Comparison of ENCODE assay signal across 30 cellular contexts in genomic region chr9:29730096-29730621, GRCh38.
"Had no signal": no experiment of that assay in that cellular context is flagged by ENCODE, and none has a peak within 500 bp of the region (broad histone marks: within the 10 kb centered on the region; RNA-seq: fewer than 3 reads in every experiment).

No MANE protein-coding gene starts in this region.

- H3K27me3 Mint-ChIP-seq: activated CD4-positive, alpha-beta T cell treated with anti-CD3 and anti-CD28 coated beads, Interleukin-2, amount 10 ng/mL, durations not matched to agents 24 days and 14 days; activated CD8-positive, alpha-beta T cell treated with anti-CD3 and anti-CD28 coated beads for 36 hours; activated naive CD4-positive, alpha-beta T cell treated with anti-CD3 and anti-CD28 coated beads, Interleukin-2, amount 50 U/mL, for 24 hours; activated naive CD8-positive, alpha-beta T cell treated with anti-CD3 and anti-CD28 coated beads, Interleukin-2, amount 10 ng/mL, durations not matched to agents 7 days and 5 days had no signal

- H3K4me3 ChIP-seq: ascending aorta, cardiac muscle cell, K562, PC-9 had no signal

- H3K4me1 Mint-ChIP-seq: activated CD4-positive, alpha-beta T cell treated with anti-CD3 and anti-CD28 coated beads, Interleukin-2, amount 10 ng/mL, durations not matched to agents 24 days and 14 days; activated naive CD4-positive, alpha-beta T cell treated with anti-CD3 and anti-CD28 coated beads, Interleukin-2, amount 50 U/mL, for 24 hours; activated naive CD8-positive, alpha-beta T cell treated with anti-CD3 and anti-CD28 coated beads, Interleukin-2, amount 10 ng/mL, durations not matched to agents 7 days and 5 days had no signal

- H3K27ac Mint-ChIP-seq: activated CD4-positive, alpha-beta T cell treated with anti-CD3 and anti-CD28 coated beads, Interleukin-2, amount 10 ng/mL, durations not matched to agents 24 days and 14 days; activated CD8-positive, alpha-beta T cell treated with anti-CD3 and anti-CD28 coated beads for 36 hours; activated naive CD4-positive, alpha-beta T cell treated with anti-CD3 and anti-CD28 coated beads, Interleukin-2, amount 50 U/mL, for 24 hours; activated naive CD8-positive, alpha-beta T cell treated with anti-CD3 and anti-CD28 coated beads, Interleukin-2, amount 10 ng/mL, durations not matched to agents 7 days and 5 days; activated T-helper 2 cell treated with anti-CD3 and anti-CD28 coated beads, Interferon-gamma antibody, Interleukin-2, Interleukin-4, amounts not matched to agents 10 μg/mL and 5 μg/mL and 100 μg/mL, durations not matched to agents 14 hours and 24 hours and 36 hours had no signal

- H3K4me1 ChIP-seq: ascending aorta had no signal

- H3K4me3 Mint-ChIP-seq: activated CD4-positive, alpha-beta T cell treated with anti-CD3 and anti-CD28 coated beads, Interleukin-2, amount 10 ng/mL, durations not matched to agents 24 days and 14 days; activated CD8-positive, alpha-beta T cell treated with anti-CD3 and anti-CD28 coated beads for 36 hours; activated naive CD4-positive, alpha-beta T cell treated with anti-CD3 and anti-CD28 coated beads, Interleukin-2, amount 50 U/mL, for 24 hours; activated naive CD8-positive, alpha-beta T cell treated with anti-CD3 and anti-CD28 coated beads, Interleukin-2, amount 10 ng/mL, durations not matched to agents 7 days and 5 days had no signal

- DNase-seq: activated CD4-positive, alpha-beta T cell treated with anti-CD3 and anti-CD28 coated beads, Interleukin-2, amount 10 ng/mL, durations not matched to agents 24 days and 14 days; activated CD4-positive, alpha-beta T cell treated with anti-CD3 and anti-CD28 coated beads, Interleukin-2, amount 50 U/mL, for 4 hours; activated CD8-positive, alpha-beta T cell treated with anti-CD3 and anti-CD28 coated beads for 36 hours; activated gamma-delta T cell; activated naive CD4-positive, alpha-beta T cell treated with Interleukin-2 at 50 U/mL for 16 hours; activated naive CD8-positive, alpha-beta T cell treated with anti-CD3 and anti-CD28 coated beads, Interleukin-2, amount 10 ng/mL, durations not matched to agents 7 days and 5 days; activated T-cell treated with anti-CD3 and anti-CD28 coated beads, Interleukin-2, amount 50 U/mL, for 1 hour; amygdala; NCI-H1092 treated with DMSO at 0.1 percent for 48 hours; NCI-H1417; NCI-H146; NCI-H187; NCI-H2029 treated with DMSO at 0.1 percent for 48 hours; NCI-H2107; NCI-H2171; NCI-H510A; NCI-H526; NCI-H748 treated with DMSO at 0.1 percent for 48 hours; NK-92 treated with Interleukin-12 subunit alpha and Interleukin-12 subunit beta, amount 100 ng/mL, for 24 hours; PC-9; SIG-M5; SW 1271; T1000 had no signal

- H3K27me3 ChIP-seq: ascending aorta, cardiac muscle cell had no signal

- H3K36me3 Mint-ChIP-seq: activated naive CD4-positive, alpha-beta T cell treated with anti-CD3 and anti-CD28 coated beads, Interleukin-2, amount 50 U/mL, for 24 hours; activated naive CD8-positive, alpha-beta T cell treated with anti-CD3 and anti-CD28 coated beads, Interleukin-2, amount 10 ng/mL, durations not matched to agents 7 days and 5 days had no signal

- ATAC-seq: activated CD8-positive, alpha-beta T cell treated with anti-CD3 and anti-CD28 coated beads for 36 hours; K562; Right ventricle myocardium inferior had no signal

- H3K36me3 ChIP-seq: ascending aorta, cardiac muscle cell had no signal

- H3K27ac ChIP-seq: ascending aorta, cardiac muscle cell, PC-9, RWPE1 had no signal

- H3K9me3 ChIP-seq: ascending aorta had no signal
